Comparison of ENCODE assay signal across 10 cellular contexts in genomic region chr6:156977527-156978291, GRCh38.
DNase-seq lines count a peak whose midpoint lies in the region; ATAC-seq and TF ChIP-seq lines count a peak whose summit lies in the region.
"Had no signal": no experiment of that assay in that cellular context is flagged by ENCODE, and none has a peak within 500 bp of the region (broad histone marks: within the 10 kb centered on the region; RNA-seq: fewer than 3 reads in every experiment).

No MANE protein-coding gene starts in this region.

- no peaks in the 10 kb centered on the region for H3K27me3 Mint-ChIP-seq in activated T-cell treated with anti-CD3 and anti-CD28 coated beads, Interleukin-2, amount 50 U/mL, for 24 hours
- no peaks in the 10 kb centered on the region for H3K27me3 Mint-ChIP-seq in endothelial cell (ENCODE audit: unreplicated experiment)

- H3K27ac Mint-ChIP-seq in activated T-cell treated with anti-CD3 and anti-CD28 coated beads, Interleukin-2, amount 50 U/mL, for 24 hours, result peak overlapping the region; percentile 15
- H3K27ac Mint-ChIP-seq in endothelial cell (ENCODE audit: unreplicated experiment), result no peak overlapping the region
- H3K27ac Mint-ChIP-seq: CD8-positive, alpha-beta T cell had no signal

- peaks cover 88% of the 10 kb centered on the region for H3K4me1 Mint-ChIP-seq in activated T-cell treated with anti-CD3 and anti-CD28 coated beads, Interleukin-2, amount 50 U/mL, for 24 hours (ENCODE audit: low read depth)
- H3K4me1 Mint-ChIP-seq in endothelial cell (ENCODE audit: unreplicated experiment), result peaks cover 26% of the 10 kb centered on the region

- no peaks in the 10 kb centered on the region for H3K9me3 Mint-ChIP-seq in activated T-cell treated with anti-CD3 and anti-CD28 coated beads, Interleukin-2, amount 50 U/mL, for 24 hours
- H3K9me3 Mint-ChIP-seq in endothelial cell (ENCODE audit: unreplicated experiment), result no peaks in the 10 kb centered on the region
- H3K9me3 Mint-ChIP-seq: CD8-positive, alpha-beta T cell had no signal

- H3K4me3 Mint-ChIP-seq in activated T-cell treated with anti-CD3 and anti-CD28 coated beads, Interleukin-2, amount 50 U/mL, for 24 hours, result peak overlapping the region; percentile 53
- no peak overlapping the region for H3K4me3 Mint-ChIP-seq in endothelial cell (ENCODE audit: unreplicated experiment)

- DNase-seq in activated T-cell treated with anti-CD3 and anti-CD28 coated beads, Interleukin-2, amount 50 U/mL, for 24 hours, result no peak
- DNase-seq in activated T-cell treated with anti-CD3 and anti-CD28 coated beads for 4 hours (no peak), SHP77 (lab: John Stamatoyannopoulos, UW) (peak; percentile 17 to 52), glomerular visceral epithelial cell (ENCODE audit: extremely low spot score) (peak; percentile 74), stromal cell of bone marrow (ENCODE audit: low read depth) (peak; percentile 57), endothelial cell (ENCODE audit: low spot score) (no peak), hippocampal formation (lab: John Stamatoyannopoulos, UW) (no peak)
- DNase-seq: CD8-positive, alpha-beta T cell; esophagus squamous epithelium had no signal

- no peak for TF ChIP-seq CTCF in endothelial cell (IDR thresholded peaks at IDR 0.05; ENCODE audit: unreplicated experiment)

- no peak for ATAC-seq in HG03159 (IDR thresholded peaks at IDR 0.05; ENCODE audit: unreplicated experiment)
- ATAC-seq: CD8-positive, alpha-beta T cell had no signal

- no peaks in the 10 kb centered on the region for H3K36me3 Mint-ChIP-seq in activated T-cell treated with anti-CD3 and anti-CD28 coated beads, Interleukin-2, amount 50 U/mL, for 24 hours (ENCODE audit: low read depth)
- H3K36me3 Mint-ChIP-seq in endothelial cell (ENCODE audit: low read depth, unreplicated experiment), result no peaks in the 10 kb centered on the region
- H3K36me3 Mint-ChIP-seq: CD8-positive, alpha-beta T cell had no signal

Comparison
In these comparisons a context has a peak if more than half of its experiments do, and no peak if none do; other contexts are left out.
1. DNase-seq: peak in SHP77 (2 of 2), glomerular visceral epithelial cell (single experiment) and stromal cell of bone marrow (single experiment); none in activated T-cell treated with anti-CD3 and anti-CD28 coated beads, Interleukin-2, amount 50 U/mL, for 24 hours (single experiment), activated T-cell treated with anti-CD3 and anti-CD28 coated beads for 4 hours (single experiment), endothelial cell (single experiment) and hippocampal formation (0 of 2).